10 cellular contexts compared by ENCODE assay signal in genomic region chr9:97945470-97945869, GRCh38. TPM values are rescaled to one million over a fixed set of nuclear protein-coding genes. Genes with fewer than 3 reads are reported as not detected.
"Had no signal": no experiment of that assay in that cellular context is flagged by ENCODE, and none has a peak within 500 bp of the region (broad histone marks: within the 10 kb centered on the region; RNA-seq: fewer than 3 reads in every experiment).

No MANE protein-coding gene starts in this region.

RNA-seq across cellular contexts. Expression of gene HEMGN, which starts 7.5 kb away (rescaled TPM):
- total RNA-seq: hepatocyte, kidney epithelial cell, left colon, left ventricle myocardium superior, lung microvascular endothelial cell, mammary epithelial cell, mesenteric fat pad, mesothelial cell of epicardium, mucosa of descending colon had no signal
- polyA plus RNA-seq: hepatocyte, keratinocyte, mammary epithelial cell had no signal
